Comparison of ENCODE assay signal across 8 cellular contexts in genomic region chr4:144647095-144647959, GRCh38. TPM values are rescaled to one million over a fixed set of nuclear protein-coding genes. Genes with fewer than 3 reads are reported as not detected.
DNase-seq lines count a peak whose midpoint lies in the region; ATAC-seq and TF ChIP-seq lines count a peak whose summit lies in the region.
"Had no signal": no experiment of that assay in that cellular context is flagged by ENCODE, and none has a peak within 500 bp of the region (broad histone marks: within the 10 kb centered on the region; RNA-seq: fewer than 3 reads in every experiment).

No MANE protein-coding gene starts in this region.

- no peaks in the 10 kb centered on the region for H3K36me3 ChIP-seq in HUES6 (ENCODE audit: control insufficient read depth, insufficient read depth, low read length)

- ATAC-seq in GM18909 (IDR thresholded peaks at IDR 0.05; ENCODE audit: poor library complexity, unreplicated experiment) (peak; percentile 27), naive B cell (ENCODE audit: low read depth in 2 of 2) (no peak), GM18868 (IDR thresholded peaks at IDR 0.05; ENCODE audit: unreplicated experiment) (no peak), HG03045 (IDR thresholded peaks at IDR 0.05; ENCODE audit: unreplicated experiment) (no peak), GM21576 (IDR thresholded peaks at IDR 0.05; ENCODE audit: unreplicated experiment) (no peak)

- H3K4me1 Mint-ChIP-seq in chondrocyte (ENCODE audit: low read depth): peaks cover 48% of the 10 kb centered on the region
- peaks cover 23 to 33% (median 30%) of the 10 kb centered on the region in 3 donors for H3K4me1 Mint-ChIP-seq in naive B cell

- no peaks in the 10 kb centered on the region for H3K9me3 Mint-ChIP-seq in chondrocyte (ENCODE audit: low read depth)
- no peaks in the 10 kb centered on the region for H3K9me3 Mint-ChIP-seq in naive B cell

- DNase-seq in chondrocyte (ENCODE audit: low spot score) (no peak), naive B cell (no peak)

- peaks cover 40% of the 10 kb centered on the region for H3K4me1 ChIP-seq in HUES6 (ENCODE audit: control insufficient read depth, insufficient read depth, low read length)

- no peaks in the 10 kb centered on the region for H3K9me3 ChIP-seq in HUES6 (ENCODE audit: control insufficient read depth, insufficient read depth, low read depth, low read length)

- H3K4me3 Mint-ChIP-seq in chondrocyte (ENCODE audit: unreplicated experiment) (peak overlapping the region; percentile 97), naive B cell (peak overlapping the region; percentile 81 to 97 (median 90))

- H3K36me3 Mint-ChIP-seq in chondrocyte (ENCODE audit: low read depth) (no peaks in the 10 kb centered on the region), naive B cell (no peaks in the 10 kb centered on the region)

- TF ChIP-seq CTCF in chondrocyte (IDR thresholded peaks at IDR 0.05): no peak

- H3K27me3 ChIP-seq in HUES6 (ENCODE audit: control insufficient read depth, insufficient read depth, low read length): peaks cover 75% of the 10 kb centered on the region

- H3K4me3 ChIP-seq in HUES6 (ENCODE audit: low read depth, low read length): peak overlapping the region; percentile 65

- H3K9ac ChIP-seq in HUES6 (ENCODE audit: low read length): no peak overlapping the region

- no peak overlapping the region for H3K27ac ChIP-seq in HUES6 (ENCODE audit: low read depth, low read length)
- H3K27ac ChIP-seq: skin epidermis had no signal

- H3K27ac Mint-ChIP-seq in chondrocyte (ENCODE audit: unreplicated experiment) (peak overlapping the region; percentile 89), naive B cell (peak overlapping the region in 3 of 6 donors; percentile 42 to 90 (median 81))

- H3K27me3 Mint-ChIP-seq in chondrocyte (ENCODE audit: low read depth) (no peaks in the 10 kb centered on the region), naive B cell (peaks cover 18 to 35% (median 19%) of the 10 kb centered on the region in 3 donors)

RNA-seq across cellular contexts. Expression of gene HHIP, which starts 1.4 kb away (rescaled TPM):
- total RNA-seq in chondrocyte: 28.5 to 38.3 TPM (median 32.4 TPM) in 3 replicates
- under 1 TPM in 2 of 6 donors, not detected in 4; 0.21 to 0.81 TPM for polyA plus RNA-seq in naive B cell (ENCODE audit: low read depth in 6 of 6)
